Comparison of ENCODE assay signal across 19 cellular contexts in the genomic region with DNA sequence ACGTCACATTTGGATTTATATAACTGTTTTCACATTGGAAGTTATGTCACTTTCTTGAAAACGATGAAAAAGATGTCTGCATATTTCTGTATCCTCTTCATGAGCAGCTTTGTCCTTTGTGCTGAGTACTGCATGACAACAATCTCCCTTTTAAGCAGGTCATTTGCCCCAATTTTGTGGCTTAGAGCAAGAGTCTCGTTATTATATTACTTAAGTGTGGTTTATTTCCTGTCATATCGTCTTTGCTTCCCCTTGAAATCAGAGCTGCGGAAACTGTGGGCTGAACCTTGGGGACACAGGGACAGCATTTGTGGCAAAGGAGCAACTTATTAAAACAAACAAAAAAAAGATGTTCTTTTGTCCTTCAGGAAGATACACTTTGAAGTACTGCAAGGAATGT.
"Had no signal": no experiment of that assay in that cellular context is flagged by ENCODE, and none has a peak within 500 bp of the region (broad histone marks: within the 10 kb centered on the region; RNA-seq: fewer than 3 reads in every experiment).

No MANE protein-coding gene starts in this region.

- ATAC-seq: activated naive CD4-positive, alpha-beta T cell treated with anti-CD3 and anti-CD28 coated beads, Interleukin-2, amount 50 U/mL, for 72 hours; left lobe of liver; lower lobe of right lung; right lobe of liver had no signal

- H3K27me3 ChIP-seq: brain microvascular endothelial cell, dorsolateral prefrontal cortex, right lobe of liver, stomach, transverse colon, uterus had no signal

- DNase-seq: activated CD4-positive, alpha-beta T cell treated with anti-CD3 and anti-CD28 coated beads for 1 hour; activated CD4-positive, alpha-beta T cell treated with anti-CD3 and anti-CD28 coated beads, Interleukin-2, amount 50 U/mL, for 1 hour; activated gamma-delta T cell treated with Interleukin-2 at 50 U/mL for 16 hours; activated T-cell treated with anti-CD3 and anti-CD28 coated beads, Interleukin-2, amount 50 U/mL, for 1 hour; aorta; dorsolateral prefrontal cortex; kidney; lower lobe of right lung; naive B cell; occipital lobe; right lobe of liver; stimulated activated CD4-positive, alpha-beta T cell treated with anti-CD3 and anti-CD28 coated beads, Interleukin-1b, Interleukin-23, amount 100 ng/mL, for 48 hours; stomach; transverse colon; uterus had no signal

- H3K4me3 ChIP-seq: dorsolateral prefrontal cortex, lower lobe of right lung, right lobe of liver, skin epidermis, stomach, transverse colon, uterus had no signal

- H3K4me1 ChIP-seq: lower lobe of right lung, right lobe of liver, stomach, transverse colon, uterus had no signal

- H3K27ac ChIP-seq: brain microvascular endothelial cell, dorsolateral prefrontal cortex, lower lobe of right lung, right lobe of liver, skin epidermis, stomach, transverse colon, uterus had no signal

- H3K9me3 ChIP-seq: lower lobe of right lung, right lobe of liver, stomach, transverse colon, uterus had no signal

- H3K36me3 ChIP-seq: brain microvascular endothelial cell, lower lobe of right lung, right lobe of liver, stomach, transverse colon, uterus had no signal
